Comparison of ENCODE assay signal across 25 cellular contexts in the genomic region with DNA sequence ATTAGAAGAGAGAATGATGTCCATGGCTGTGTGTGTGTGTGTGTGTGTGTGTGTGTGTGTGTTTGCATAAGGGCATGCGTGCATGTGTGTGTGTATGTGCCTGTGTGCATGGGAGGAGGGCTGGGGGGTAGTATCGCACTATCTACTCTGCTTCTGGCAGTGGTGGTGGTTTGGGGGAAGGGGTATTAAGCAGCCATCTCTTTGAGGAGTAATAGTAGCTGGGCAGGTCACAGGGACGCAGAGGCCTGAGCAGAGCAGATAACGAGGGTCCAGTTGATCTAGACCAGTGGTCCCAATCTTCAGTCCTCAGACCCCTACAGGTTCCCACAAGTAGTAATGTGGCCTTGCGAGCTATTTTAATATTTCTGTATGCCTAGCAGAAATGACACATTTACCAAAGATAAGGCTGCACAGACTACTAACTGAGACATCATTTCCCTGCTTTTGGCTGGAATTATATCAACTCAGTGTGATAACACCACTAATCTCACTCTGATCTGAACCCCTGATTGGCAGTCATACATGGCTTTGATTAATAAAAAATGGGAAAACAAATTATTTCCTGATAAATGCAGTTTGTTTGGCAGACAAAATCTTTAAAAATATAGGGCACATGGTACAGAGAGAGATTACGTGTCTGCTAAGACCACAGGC.
"Had no signal": no experiment of that assay in that cellular context is flagged by ENCODE, and none has a peak within 500 bp of the region (broad histone marks: within the 10 kb centered on the region; RNA-seq: fewer than 3 reads in every experiment).

No MANE protein-coding gene starts in this region.

- H3K27ac Mint-ChIP-seq: mesothelial cell of epicardium; naive B cell; natural killer cell; progenitor cell of endocrine pancreas; stimulated activated memory B cell treated with anti-CD40 and anti-IgM and Interleukin-4, amounts not matched to agents 10 μg/mL and 1 μg/mL and 100 μg/mL, for 72 hours; stimulated activated naive CD8-positive, alpha-beta T cell treated with anti-CD3 and anti-CD28 coated beads, Interleukin-15, amount 100 ng/mL, for 72 hours; type B pancreatic cell had no signal

- H3K9me3 Mint-ChIP-seq: mesothelial cell of epicardium; natural killer cell; stimulated activated memory B cell treated with anti-CD40 and anti-IgM and Interleukin-4, amounts not matched to agents 10 μg/mL and 1 μg/mL and 100 μg/mL, for 72 hours; stimulated activated naive CD8-positive, alpha-beta T cell treated with anti-CD3 and anti-CD28 coated beads, Interleukin-15, amount 100 ng/mL, for 72 hours had no signal

- ATAC-seq: right lobe of liver; stimulated activated memory B cell treated with anti-CD40 and anti-IgM and Interleukin-4, amounts not matched to agents 10 μg/mL and 1 μg/mL and 100 μg/mL, for 72 hours; stimulated activated naive CD8-positive, alpha-beta T cell treated with anti-CD3 and anti-CD28 coated beads, Interleukin-15, amount 100 ng/mL, for 72 hours had no signal

- DNase-seq: islet precursor cell; left ventricle myocardium inferior; mesendoderm; naive B cell; natural killer cell; occipital lobe; right lobe of liver; stimulated activated CD4-positive, alpha-beta T cell treated with anti-CD3 and anti-CD28 coated beads, Interleukin-1b, Interleukin-23, amount 100 ng/mL, for 48 hours; stimulated activated CD4-positive, alpha-beta T cell treated with anti-CD3 and anti-CD28 coated beads, Interleukin-2, amount 100 ng/mL, for 48 hours; stimulated activated CD4-positive, alpha-beta T cell treated with anti-CD3 and anti-CD28 coated beads, Interleukin-4, amount 100 ng/mL, for 4 hours; stimulated activated CD8-positive, alpha-beta memory T cell treated with anti-CD3 and anti-CD28 coated beads, Interleukin-4, amount 100 ng/mL, for 48 hours; stimulated activated naive CD4-positive, alpha-beta T cell treated with Interleukin-2 at 50 U/mL for 16 hours; stimulated activated naive CD8-positive, alpha-beta T cell treated with anti-CD3 and anti-CD28 coated beads, Interleukin-15, amount 100 ng/mL, for 72 hours; substantia nigra had no signal

- H2AFZ ChIP-seq: parathyroid adenoma had no signal

- H3K27me3 ChIP-seq: neutrophil, right atrium auricular region, right lobe of liver, tibial nerve, vagina had no signal

- H3K27ac ChIP-seq: left ventricle myocardium inferior, neutrophil, parathyroid adenoma, right atrium auricular region, right lobe of liver, tibial nerve, vagina had no signal

- H3K9ac ChIP-seq: parathyroid adenoma had no signal

- H3K4me3 ChIP-seq: left ventricle myocardium inferior, lung, right atrium auricular region, right lobe of liver, smooth muscle cell, tibial nerve, vagina had no signal

- H3K36me3 Mint-ChIP-seq: mesothelial cell of epicardium; naive B cell; natural killer cell; stimulated activated memory B cell treated with anti-CD40 and anti-IgM and Interleukin-4, amounts not matched to agents 10 μg/mL and 1 μg/mL and 100 μg/mL, for 72 hours; type B pancreatic cell had no signal

- H3K9me3 ChIP-seq: left ventricle myocardium inferior, neutrophil, right atrium auricular region, right lobe of liver, tibial nerve, vagina had no signal

- H3K4me3 Mint-ChIP-seq: mesothelial cell of epicardium; naive B cell; natural killer cell; stimulated activated memory B cell treated with anti-CD40 and anti-IgM and Interleukin-4, amounts not matched to agents 10 μg/mL and 1 μg/mL and 100 μg/mL, for 72 hours; stimulated activated naive CD8-positive, alpha-beta T cell treated with anti-CD3 and anti-CD28 coated beads, Interleukin-15, amount 100 ng/mL, for 72 hours; type B pancreatic cell had no signal

- H3K4me1 ChIP-seq: left ventricle myocardium inferior, parathyroid adenoma, right atrium auricular region, right lobe of liver, vagina had no signal

- H3K4me1 Mint-ChIP-seq: natural killer cell; stimulated activated naive CD8-positive, alpha-beta T cell treated with anti-CD3 and anti-CD28 coated beads, Interleukin-15, amount 100 ng/mL, for 72 hours had no signal

- H3K36me3 ChIP-seq: left ventricle myocardium inferior, neutrophil, right atrium auricular region, right lobe of liver, tibial nerve, vagina had no signal

- H3K4me2 ChIP-seq: smooth muscle cell had no signal
